ENCODE assay signal across 8 cellular contexts in the genomic region with DNA sequence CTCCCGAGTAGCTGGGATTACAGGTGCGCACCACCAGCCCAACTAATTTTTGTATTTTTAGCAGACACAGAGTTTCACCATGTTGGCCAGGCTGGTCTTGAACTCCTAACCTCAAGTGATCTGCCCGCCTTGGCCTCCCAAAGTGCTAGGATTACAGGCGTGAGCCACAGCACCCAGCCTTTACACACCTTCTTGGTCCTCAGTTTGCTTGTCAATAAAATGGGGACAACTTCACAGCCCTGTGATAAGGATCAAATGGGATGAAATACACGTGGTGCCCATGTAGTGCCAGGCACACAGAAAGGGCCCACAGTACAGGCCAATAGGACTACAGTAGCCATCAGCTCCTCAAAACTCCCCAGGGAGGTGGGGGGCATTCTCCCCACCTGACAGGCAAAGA. TPM values are rescaled to one million over a fixed set of nuclear protein-coding genes. Genes with fewer than 3 reads are reported as not detected.
DNase-seq lines count a peak whose midpoint lies in the region; ATAC-seq, FAIRE-seq and TF ChIP-seq lines count a peak whose summit lies in the region.
"Not testable (repeated sequence)": the region's sequence is repeated elsewhere in the genome, so short reads cannot be mapped to it uniquely, and the experiment has no call there.
"Had no signal": no experiment of that assay in that cellular context is flagged by ENCODE, and none has a peak within 500 bp of the region (broad histone marks: within the 10 kb centered on the region; RNA-seq: fewer than 3 reads in every experiment).

No MANE protein-coding gene starts in this region.

- TF ChIP-seq POLR2A in breast epithelium (IDR thresholded peaks at IDR 0.05); right lobe of liver (IDR thresholded peaks at IDR 0.05); suprapubic skin (IDR thresholded peaks at IDR 0.05): not testable (repeated sequence)

- H3K79me2 ChIP-seq in hepatocyte: peaks cover 47% of the 10 kb centered on the region

- CTCF ChIA-PET in A673 (lab: Charles Lee): interaction anchor here (0.9 to 1.3 kb wide), 3 partner anchors 20 to 103 kb away, joined by 3 to 14 read pairs (median 3); no protein-coding TSS in a partner anchor

- FAIRE-seq in pancreas (lab: Jason Lieb, UNC): not testable (repeated sequence)

- not testable (repeated sequence) for DNase-seq in A673 (ENCODE audit: low spot score); RWPE2 (ENCODE audit: low spot score); breast epithelium (ENCODE audit: low spot score in 2 of 2); hepatocyte (ENCODE audit: low spot score); right lobe of liver; suprapubic skin (ENCODE audit: low spot score in 2 of 2)
- peak in 1 of 6 donors; percentile 13 for DNase-seq in pancreas

- H3K4me3 ChIP-seq in A673 (ENCODE audit: low read depth, low read length, poor library complexity, severe bottlenecking); RWPE2 (ENCODE audit: severe bottlenecking); breast epithelium; hepatocyte; right lobe of liver; suprapubic skin: not testable (repeated sequence)
- H3K4me3 ChIP-seq in pancreas: peak overlapping the region in 2 of 4 donors; percentile 50 to 61

- not testable (repeated sequence) for BruUV-seq in A673 (replicated peaks; lab: Mats Ljungman, UMichigan)

- H3K27ac ChIP-seq in A673 (ENCODE audit: low read depth, low read length, poor library complexity, severe bottlenecking) (peak overlapping the region; percentile 94), RWPE2 (ENCODE audit: poor library complexity, severe bottlenecking) (peak overlapping the region; percentile 87), breast epithelium (peak overlapping the region; percentile 70 to 95), hepatocyte (peak overlapping the region; percentile 90), right lobe of liver (peak overlapping the region in 2 of 3 donors; percentile 86 to 97), pancreas (peak overlapping the region; percentile 23 to 96 (median 66)), suprapubic skin (peak overlapping the region; percentile 24)

- TF ChIP-seq EP300 in suprapubic skin (IDR thresholded peaks at IDR 0.05): not testable (repeated sequence)

- not testable (repeated sequence) for H3K9me3 ChIP-seq in A673 (ENCODE audit: low read depth, low read length, poor library complexity, severe bottlenecking); RWPE2 (ENCODE audit: severe bottlenecking); breast epithelium; hepatocyte (ENCODE audit: low read depth); right lobe of liver; pancreas; suprapubic skin

- 95% methylated on average over 5 of the region's 5 CpGs for WGBS in hepatocyte (ENCODE audit: low lambda C conversion rate, missing lambda C conversion rate)
- 52% methylated on average over 4 of the region's 5 CpGs for WGBS in right lobe of liver (ENCODE audit: insufficient coverage, low coverage, low lambda C conversion rate, missing lambda C conversion rate)
- 56 to 62% methylated on average over 5 of the region's 5 CpGs for WGBS in pancreas, 2 donors
- whole genome bisulfite sequencing in suprapubic skin: 93% methylated on average over 5 of the region's 5 CpGs

- intact Hi-C loops in A673 (cut with micrococcal nuclease; ENCODE audit: unreplicated experiment): loop anchor here (5.0 kb wide), 2 partner anchors 66 to 206 kb away; a partner anchor contains a TSS
- intact Hi-C loops in breast epithelium (cut with DNase I; ENCODE audit: low total_unique reads): not testable (repeated sequence)
- intact Hi-C loops in right lobe of liver (cut with DNase I): loop anchor here in 1 of 2 donors (10.0 kb wide), 1 partner anchor 69 kb away; no protein-coding TSS in a partner anchor
- intact Hi-C loops in pancreas (cut with DNase I): loop anchor here in 1 of 3 donors (10.0 kb wide), 1 partner anchor 69 kb away; no protein-coding TSS in a partner anchor

- H3K27me3 ChIP-seq in A673 (replicated peaks; ENCODE audit: insufficient read depth, low read depth, low read length, poor library complexity); RWPE2 (ENCODE audit: insufficient read depth, poor library complexity, severe bottlenecking); breast epithelium; hepatocyte; right lobe of liver; pancreas; suprapubic skin: not testable (repeated sequence)

- H3K9me2 ChIP-seq in hepatocyte (replicated peaks; ENCODE audit: insufficient read depth): not testable (repeated sequence)

- H3K4me1 ChIP-seq in A673 (ENCODE audit: insufficient read depth, low read length, poor library complexity, severe bottlenecking) (peaks cover 40% of the 10 kb centered on the region), RWPE2 (ENCODE audit: insufficient read depth, poor library complexity, severe bottlenecking) (peaks cover 40% of the 10 kb centered on the region), hepatocyte (ENCODE audit: insufficient read depth) (peaks cover 48% of the 10 kb centered on the region), right lobe of liver (peaks cover 0 to 57% (median 28%) of the 10 kb centered on the region in 4 donors), pancreas (peaks cover 8 to 38% (median 25%) of the 10 kb centered on the region in 3 donors), suprapubic skin (peaks cover 57% of the 10 kb centered on the region)
- H3K4me1 ChIP-seq in breast epithelium: not testable (repeated sequence)

- not testable (repeated sequence) for ATAC-seq in RWPE2 (ENCODE audit: low read depth); right lobe of liver; pancreas

- not testable (repeated sequence) for H2AFZ ChIP-seq in hepatocyte

- H4K20me1 ChIP-seq in hepatocyte (ENCODE audit: insufficient read depth, poor library complexity, severe bottlenecking): not testable (repeated sequence)

- H3K36me3 ChIP-seq in A673 (ENCODE audit: insufficient read depth, low read length, poor library complexity, severe bottlenecking) (peaks cover 65% of the 10 kb centered on the region), RWPE2 (ENCODE audit: low read depth) (peaks cover 64% of the 10 kb centered on the region), right lobe of liver (peaks cover 0 to 14% (median 7%) of the 10 kb centered on the region in 4 donors), suprapubic skin (peaks cover 18% of the 10 kb centered on the region)
- H3K36me3 ChIP-seq in breast epithelium; hepatocyte (replicated peaks; ENCODE audit: insufficient read depth, low read depth); pancreas: not testable (repeated sequence)

- TF ChIP-seq CTCF in A673 (conservative IDR thresholded peaks at IDR 0.05; ENCODE audit: low read depth, low read length); RWPE2 (IDR thresholded peaks at IDR 0.05; ENCODE audit: poor library complexity, severe bottlenecking); breast epithelium (IDR thresholded peaks at IDR 0.05); hepatocyte (IDR thresholded peaks at IDR 0.05; ENCODE audit: poor library complexity); right lobe of liver (IDR thresholded peaks at IDR 0.05); pancreas (IDR thresholded peaks at IDR 0.05); suprapubic skin (IDR thresholded peaks at IDR 0.05): not testable (repeated sequence)

- POLR2A ChIA-PET in A673 (lab: Charles Lee; ENCODE audit: low non-redundant PET): not testable (repeated sequence)

- not testable (repeated sequence) for H3K4me2 ChIP-seq in hepatocyte

RNA-seq across cellular contexts. Expression of a gene that starts 6.3 kb away (rescaled TPM):
- total RNA-seq in A673 (2021): 198 and 201 TPM in 2 replicates
- total RNA-seq in breast epithelium: 10 to 100 TPM; 15.7 to 36.1 (median 35.1) TPM
- total RNA-seq in hepatocyte: 41.4 and 49.7 TPM in 2 replicates
- 55.3 and 66.5 TPM in 2 replicates for polyA plus RNA-seq in hepatocyte
- 10 to 100 TPM; 20.3 to 88.9 (median 46.4) TPM for total RNA-seq in right lobe of liver
- 10 to 100 TPM; 33.8 to 71.0 (median 60.5) TPM for total RNA-seq in pancreas
- polyA plus RNA-seq in pancreas: 100 to 1,000 TPM; 277 to 284 TPM
- 100 to 1,000 TPM; 111 to 219 (median 153) TPM for total RNA-seq in suprapubic skin
- total RNA-seq: CD4-positive, alpha-beta T cell had no signal

Comparison
In these comparisons a context has a peak if more than half of its experiments do, and no peak if none do; other contexts are left out.
1. H3K27ac ChIP-seq: peak in every context shown above with its lines; median percentile 94 in A673; 92 in right lobe of liver; 90 in hepatocyte; 87 in RWPE2; 82 in breast epithelium; 66 in pancreas; 24 in suprapubic skin.